ENCODE assay signal across 9 cellular contexts in the genomic region with DNA sequence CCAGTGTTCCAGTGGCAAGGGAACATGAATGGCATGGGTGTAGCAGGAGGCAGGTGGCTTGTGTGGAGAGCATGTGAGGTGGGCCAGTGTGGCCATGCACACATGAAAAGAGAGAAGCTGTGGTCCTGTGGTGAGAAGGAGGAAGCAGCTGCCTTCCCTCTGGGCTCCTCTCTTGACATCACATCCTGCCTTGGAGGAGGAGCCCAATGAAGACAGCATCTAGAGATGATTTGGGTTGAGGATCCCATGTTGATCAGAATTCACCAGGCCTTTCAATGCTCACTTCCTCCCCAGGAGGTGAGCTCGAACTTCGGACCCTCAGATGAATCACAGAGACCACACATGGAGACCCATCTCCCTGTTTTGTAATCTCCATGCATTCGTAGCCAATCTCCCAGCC.
DNase-seq lines count a peak whose midpoint lies in the region; ATAC-seq and TF ChIP-seq lines count a peak whose summit lies in the region.
"Had no signal": no experiment of that assay in that cellular context is flagged by ENCODE, and none has a peak within 500 bp of the region (broad histone marks: within the 10 kb centered on the region; RNA-seq: fewer than 3 reads in every experiment).

No MANE protein-coding gene starts in this region.

- POLR2A ChIA-PET in activated B cell treated with CpG ODN at 0.5 μM for 24 hours (lab: Charles Lee): interaction anchor here (0.7 to 2.0 kb wide), 14 partner anchors 10 to 215 kb away, joined by 3 to 13 read pairs (median 5); a partner anchor contains a TSS

- no peaks in the 10 kb centered on the region for H3K27me3 Mint-ChIP-seq in activated B cell treated with CpG ODN at 0.5 μM for 24 hours
- H3K27me3 Mint-ChIP-seq in natural killer cell (ENCODE audit: low read depth in 2 of 2): no peaks in the 10 kb centered on the region

- H3K4me1 Mint-ChIP-seq in activated B cell treated with CpG ODN at 0.5 μM for 24 hours (peaks cover 38% of the 10 kb centered on the region), natural killer cell (peaks cover 14 to 22% of the 10 kb centered on the region in 2 donors)

- H3K36me3 Mint-ChIP-seq in activated B cell treated with CpG ODN at 0.5 μM for 24 hours (ENCODE audit: low read depth) (no peaks in the 10 kb centered on the region), natural killer cell (no peaks in the 10 kb centered on the region)

- CTCF ChIA-PET in activated B cell treated with CpG ODN at 0.5 μM for 24 hours (lab: Charles Lee): interaction anchor here (0.8 to 2.7 kb wide), 2 partner anchors 146 to 161 kb away, joined by 3 to 13 read pairs; no protein-coding TSS in a partner anchor

- no peak overlapping the region for H3K4me3 ChIP-seq in Jurkat, Clone E6-1 (ENCODE audit: low read length)

- ATAC-seq in activated B cell treated with CpG ODN at 0.5 μM for 24 hours (ENCODE audit: low read depth): peak; percentile 61
- peak; percentile 55 to 88 (median 77) for ATAC-seq in natural killer cell

- TF ChIP-seq CTCF in activated B cell treated with CpG ODN at 0.5 μM for 24 hours (IDR thresholded peaks at IDR 0.05): no peak
- no peak for TF ChIP-seq CTCF in natural killer cell (IDR thresholded peaks at IDR 0.05)

- peak; percentile 15 for DNase-seq in DMS53 (lab: John Stamatoyannopoulos, UW)
- DNase-seq in DMS53 treated with DMSO at 0.1 percent for 48 hours (lab: John Stamatoyannopoulos, UW; ENCODE audit: unreplicated experiment): no peak
- DNase-seq in Jurkat, Clone E6-1 (ENCODE audit: low read depth, low spot score): peak; percentile 95
- peak; percentile 39 for DNase-seq in activated B cell treated with CpG ODN at 0.5 μM for 24 hours
- DNase-seq in natural killer cell: peak; percentile 31
- no peak for DNase-seq in COLO668 (lab: John Stamatoyannopoulos, UW; ENCODE audit: unreplicated experiment)
- DNase-seq in NCI-H2107 treated with DMSO at 0.1 percent for 48 hours (lab: John Stamatoyannopoulos, UW; ENCODE audit: unreplicated experiment): no peak
- no peak for DNase-seq in NCI-H1436 (lab: John Stamatoyannopoulos, UW)
- DNase-seq: amniotic stem cell had no signal

- H3K9me3 Mint-ChIP-seq in activated B cell treated with CpG ODN at 0.5 μM for 24 hours (peaks cover 2% of the 10 kb centered on the region), natural killer cell (no peaks in the 10 kb centered on the region)

- peak overlapping the region; percentile 62 for H3K4me3 Mint-ChIP-seq in activated B cell treated with CpG ODN at 0.5 μM for 24 hours
- no peak overlapping the region for H3K4me3 Mint-ChIP-seq in natural killer cell

- intact Hi-C loops in activated B cell treated with CpG ODN at 0.5 μM for 24 hours (cut with micrococcal nuclease) (loop anchor here (1.0 kb wide), 1 partner anchor 119 kb away; a partner anchor contains a TSS), natural killer cell (cut with micrococcal nuclease) (no loop called here)

- peak overlapping the region; percentile 90 for H3K27ac Mint-ChIP-seq in activated B cell treated with CpG ODN at 0.5 μM for 24 hours
- H3K27ac Mint-ChIP-seq in natural killer cell: peak overlapping the region; percentile 64 to 77

Comparison
In these comparisons a context has a peak if more than half of its experiments do, and no peak if none do; other contexts are left out.
1. DNase-seq: peak in DMS53 (single experiment), Jurkat, Clone E6-1 (single experiment), activated B cell treated with CpG ODN at 0.5 μM for 24 hours (single experiment) and natural killer cell (single experiment); none in DMS53 treated with DMSO at 0.1 percent for 48 hours (single experiment), COLO668 (single experiment), NCI-H2107 treated with DMSO at 0.1 percent for 48 hours (single experiment) and NCI-H1436 (single experiment).